Comparison of ENCODE assay signal across 21 cellular contexts in the genomic region with DNA sequence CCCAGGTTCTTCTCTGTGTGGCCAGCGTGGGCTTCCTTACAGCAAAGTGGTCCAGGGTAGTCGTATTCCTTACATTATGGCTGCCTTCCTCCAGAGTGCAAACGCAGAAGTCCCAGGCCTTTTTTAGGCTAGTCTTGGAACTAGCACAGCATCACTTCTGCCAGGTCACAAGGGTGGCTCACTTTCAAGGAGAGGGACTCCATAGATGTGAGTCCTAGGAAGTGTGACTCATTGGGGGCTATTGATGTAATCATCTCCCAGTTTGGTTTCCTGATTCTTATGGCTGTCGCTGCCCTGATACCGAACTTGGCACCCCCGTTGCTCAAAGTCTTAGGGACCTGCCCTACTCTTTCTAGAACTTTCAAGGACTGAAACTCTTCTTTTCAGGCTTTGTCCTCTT.
"Had no signal": no experiment of that assay in that cellular context is flagged by ENCODE, and none has a peak within 500 bp of the region (broad histone marks: within the 10 kb centered on the region; RNA-seq: fewer than 3 reads in every experiment).

No MANE protein-coding gene starts in this region.

- H3K4me1 ChIP-seq: ascending aorta, gastroesophageal sphincter, right lobe of liver, upper lobe of left lung had no signal

- DNase-seq: activated CD4-positive, alpha-beta T cell treated with anti-CD3 and anti-CD28 coated beads, Interleukin-2, amount 50 U/mL, for 1 hour; activated CD4-positive, CD25-positive, alpha-beta regulatory T cell treated with anti-CD3 and anti-CD28 coated beads, Interleukin-2, amount 50 U/mL, for 72 hours; activated CD8-positive, alpha-beta memory T cell treated with anti-CD3 and anti-CD28 coated beads for 24 hours; activated gamma-delta T cell; cerebellar nuclear complex; cortex of kidney; effector CD4-positive, alpha-beta T cell; heart left ventricle; left ventricle myocardium superior; mesenchymal stem cell; mucosa of descending colon; naive B cell; pancreas; right lobe of liver; stimulated activated CD4-positive, alpha-beta T cell treated with anti-CD3 and anti-CD28 coated beads, Interleukin-4, amount 100 ng/mL, for 1 hour; upper lobe of left lung had no signal

- H3K36me3 ChIP-seq: ascending aorta, gastroesophageal sphincter, heart left ventricle, pancreas, right lobe of liver, thoracic aorta, upper lobe of left lung had no signal

- H3K27ac ChIP-seq: ascending aorta, gastroesophageal sphincter, heart left ventricle, right lobe of liver, thoracic aorta, upper lobe of left lung, VCaP had no signal

- H3K4me3 ChIP-seq: ascending aorta, gastroesophageal sphincter, heart left ventricle, mucosa of descending colon, pancreas, right lobe of liver, smooth muscle cell, thoracic aorta, upper lobe of left lung had no signal

- H3K9me3 ChIP-seq: ascending aorta, gastroesophageal sphincter, heart left ventricle, mucosa of descending colon, pancreas, right lobe of liver, thoracic aorta, upper lobe of left lung had no signal

- H3K27me3 ChIP-seq: ascending aorta, gastroesophageal sphincter, heart left ventricle, pancreas, right lobe of liver, upper lobe of left lung had no signal

- H3K4me2 ChIP-seq: smooth muscle cell had no signal

- ATAC-seq: gastroesophageal sphincter, heart left ventricle, left ventricle myocardium superior, mucosa of descending colon, pancreas, right lobe of liver had no signal
